ENCODE assay signal across 2 cellular contexts in the genomic region with DNA sequence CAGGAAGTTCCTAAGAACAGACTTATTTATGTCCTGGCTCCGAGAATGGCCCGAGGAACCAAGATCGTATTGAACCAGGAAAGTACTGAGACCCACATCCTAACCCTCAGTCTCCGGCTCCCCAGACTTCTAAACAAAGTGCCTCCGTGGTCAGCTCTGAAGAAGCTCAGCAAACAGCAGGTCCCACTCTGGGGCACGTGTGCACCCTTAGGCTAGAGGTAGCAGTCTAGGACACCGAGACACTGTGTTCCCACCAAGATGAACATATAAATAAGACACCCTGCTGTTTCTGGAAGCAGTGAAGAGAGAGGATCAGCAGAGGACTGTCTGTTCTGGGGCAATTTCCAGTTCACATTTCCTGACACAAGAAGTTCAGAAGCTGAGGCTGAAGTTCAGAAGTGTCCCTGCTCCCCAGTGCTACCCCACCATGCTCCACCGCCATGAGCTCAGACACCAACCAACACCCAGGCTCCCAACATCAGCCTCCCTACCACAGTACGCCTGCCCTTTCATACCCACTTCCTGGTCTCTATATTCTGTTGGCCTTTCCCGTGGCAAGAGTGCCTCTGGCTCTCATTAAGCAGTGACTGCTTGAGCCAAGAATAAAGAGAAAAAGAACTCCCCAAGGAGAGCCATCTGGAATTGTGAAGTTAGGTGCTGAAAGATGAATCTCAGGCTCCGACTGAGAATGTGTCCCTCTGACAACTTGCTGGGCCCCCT.
TF ChIP-seq lines count a peak whose summit lies in the region.

No MANE protein-coding gene starts in this region.

TF ChIP-seq in liver, 16 proteins besides CTCF, POLR2A, EP300 and RAD21 (continued from another document):
- TF ChIP-seq, protein P1, sequence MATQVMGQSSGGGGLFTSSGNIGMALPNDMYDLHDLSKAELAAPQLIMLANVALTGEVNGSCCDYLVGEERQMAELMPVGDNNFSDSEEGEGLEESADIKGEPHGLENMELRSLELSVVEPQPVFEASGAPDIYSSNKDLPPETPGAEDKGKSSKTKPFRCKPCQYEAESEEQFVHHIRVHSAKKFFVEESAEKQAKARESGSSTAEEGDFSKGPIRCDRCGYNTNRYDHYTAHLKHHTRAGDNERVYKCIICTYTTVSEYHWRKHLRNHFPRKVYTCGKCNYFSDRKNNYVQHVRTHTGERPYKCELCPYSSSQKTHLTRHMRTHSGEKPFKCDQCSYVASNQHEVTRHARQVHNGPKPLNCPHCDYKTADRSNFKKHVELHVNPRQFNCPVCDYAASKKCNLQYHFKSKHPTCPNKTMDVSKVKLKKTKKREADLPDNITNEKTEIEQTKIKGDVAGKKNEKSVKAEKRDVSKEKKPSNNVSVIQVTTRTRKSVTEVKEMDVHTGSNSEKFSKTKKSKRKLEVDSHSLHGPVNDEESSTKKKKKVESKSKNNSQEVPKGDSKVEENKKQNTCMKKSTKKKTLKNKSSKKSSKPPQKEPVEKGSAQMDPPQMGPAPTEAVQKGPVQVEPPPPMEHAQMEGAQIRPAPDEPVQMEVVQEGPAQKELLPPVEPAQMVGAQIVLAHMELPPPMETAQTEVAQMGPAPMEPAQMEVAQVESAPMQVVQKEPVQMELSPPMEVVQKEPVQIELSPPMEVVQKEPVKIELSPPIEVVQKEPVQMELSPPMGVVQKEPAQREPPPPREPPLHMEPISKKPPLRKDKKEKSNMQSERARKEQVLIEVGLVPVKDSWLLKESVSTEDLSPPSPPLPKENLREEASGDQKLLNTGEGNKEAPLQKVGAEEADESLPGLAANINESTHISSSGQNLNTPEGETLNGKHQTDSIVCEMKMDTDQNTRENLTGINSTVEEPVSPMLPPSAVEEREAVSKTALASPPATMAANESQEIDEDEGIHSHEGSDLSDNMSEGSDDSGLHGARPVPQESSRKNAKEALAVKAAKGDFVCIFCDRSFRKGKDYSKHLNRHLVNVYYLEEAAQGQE (IDR thresholded peaks at IDR 0.05): no peak
- peak; percentile 68 for TF ChIP-seq NR2F2 (IDR thresholded peaks at IDR 0.05)
- TF ChIP-seq, protein P2, sequence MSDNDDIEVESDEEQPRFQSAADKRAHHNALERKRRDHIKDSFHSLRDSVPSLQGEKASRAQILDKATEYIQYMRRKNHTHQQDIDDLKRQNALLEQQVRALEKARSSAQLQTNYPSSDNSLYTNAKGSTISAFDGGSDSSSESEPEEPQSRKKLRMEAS (IDR thresholded peaks at IDR 0.05): no peak
- no peak for TF ChIP-seq YY1 (IDR thresholded peaks at IDR 0.05)
- no peak for TF ChIP-seq HNF4A (conservative IDR thresholded peaks at IDR 0.05)
- TF ChIP-seq EGR1 (IDR thresholded peaks at IDR 0.05; ENCODE audit: low read depth in 2 of 2): no peak
- TF ChIP-seq, protein P3, sequence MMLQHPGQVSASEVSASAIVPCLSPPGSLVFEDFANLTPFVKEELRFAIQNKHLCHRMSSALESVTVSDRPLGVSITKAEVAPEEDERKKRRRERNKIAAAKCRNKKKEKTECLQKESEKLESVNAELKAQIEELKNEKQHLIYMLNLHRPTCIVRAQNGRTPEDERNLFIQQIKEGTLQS (IDR thresholded peaks at IDR 0.05): no peak
- no peak for TF ChIP-seq FOXA2 (IDR thresholded peaks at IDR 0.05)
- TF ChIP-seq TAF1 (conservative IDR thresholded peaks at IDR 0.05): no peak

TF ChIP-seq in HepG2, 621 proteins besides CTCF, POLR2A, EP300 and RAD21 (continued from another document):
- TF ChIP-seq SOX5 (CRISPR knock-in tag; IDR thresholded peaks at IDR 0.05; ENCODE audit: borderline replicate concordance) (no peak), MYC (CRISPR knock-in tag; IDR thresholded peaks at IDR 0.05; ENCODE audit: borderline replicate concordance) (no peak)
